Comparison of ENCODE assay signal across 7 cellular contexts in the genomic region with DNA sequence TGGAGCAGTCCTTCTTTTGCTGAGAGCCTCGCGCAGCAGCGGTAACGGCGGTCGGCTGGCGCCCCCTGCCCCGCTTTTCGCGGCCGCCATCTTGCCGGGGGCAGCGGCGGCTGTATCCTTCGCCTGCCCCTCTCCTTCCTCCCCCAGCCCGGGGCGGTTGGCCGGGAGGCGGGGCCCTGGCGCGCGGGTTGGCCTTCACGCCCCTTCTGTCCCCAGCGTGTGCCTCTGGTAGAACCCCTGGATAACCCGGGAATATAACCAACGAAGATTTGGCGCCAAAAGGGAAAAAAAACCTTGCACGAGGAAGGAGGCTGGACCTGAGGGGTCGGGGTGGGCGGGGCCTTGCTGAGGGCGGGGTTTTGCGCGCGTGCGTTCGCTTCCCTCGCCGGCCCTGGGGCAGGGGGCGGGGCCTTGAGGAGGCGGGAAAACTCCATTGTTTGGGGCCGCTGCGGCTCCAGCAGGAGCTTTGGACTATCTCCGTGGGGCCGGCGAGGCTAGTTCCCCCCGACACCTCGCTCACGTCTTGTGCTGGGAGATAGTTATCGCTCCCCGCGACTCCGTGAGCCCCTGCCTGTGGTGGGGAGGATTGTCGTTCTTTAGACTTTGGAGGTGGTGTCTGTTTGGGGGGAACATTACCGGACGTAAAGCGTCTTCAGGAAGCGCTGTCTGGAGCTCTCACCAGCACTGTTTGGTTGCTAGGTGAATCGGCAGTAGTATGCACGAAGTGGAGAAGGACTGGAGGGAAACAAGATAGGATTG.
DNase-seq lines count a peak whose midpoint lies in the region; ATAC-seq lines count a peak whose summit lies in the region.

No MANE protein-coding gene starts in this region.

- DNase-seq in NCI-H345 (lab: John Stamatoyannopoulos, UW): peak; percentile 97
- DNase-seq in activated CD4-positive, CD25-positive, alpha-beta regulatory T cell (lab: John Stamatoyannopoulos, UW): peak; percentile 66 to 83 (median 78)
- peak in 59 of 61 donors; percentile 32 to 89 (median 79) for DNase-seq in caudate nucleus (lab: John Stamatoyannopoulos, UW)
- DNase-seq in islet precursor cell: peak; percentile 94
- DNase-seq in stimulated activated CD4-positive, alpha-beta T cell treated with anti-CD3 and anti-CD28 coated beads, Interleukin-12 subunit alpha, Interleukin-12 subunit beta, amount 100 ng/mL, for 24 hours (ENCODE audit: low read depth in 2 of 2): peak; percentile 70 to 86

- H3K27ac ChIP-seq in caudate nucleus (ENCODE audit: low read depth, low read length): peak overlapping the region; percentile 69

- ATAC-seq in GM18511 (IDR thresholded peaks at IDR 0.05; ENCODE audit: unreplicated experiment) (peak; percentile 39), HG03159 (IDR thresholded peaks at IDR 0.05; ENCODE audit: unreplicated experiment) (peak; percentile 31)

Comparison
In these comparisons a context has a peak if more than half of its experiments do, and no peak if none do; other contexts are left out.
1. Peak in every context shown above with its lines: DNase-seq, ATAC-seq and H3K27ac ChIP-seq.